Comparison of ENCODE assay signal across 1 cellular context in the genomic region with DNA sequence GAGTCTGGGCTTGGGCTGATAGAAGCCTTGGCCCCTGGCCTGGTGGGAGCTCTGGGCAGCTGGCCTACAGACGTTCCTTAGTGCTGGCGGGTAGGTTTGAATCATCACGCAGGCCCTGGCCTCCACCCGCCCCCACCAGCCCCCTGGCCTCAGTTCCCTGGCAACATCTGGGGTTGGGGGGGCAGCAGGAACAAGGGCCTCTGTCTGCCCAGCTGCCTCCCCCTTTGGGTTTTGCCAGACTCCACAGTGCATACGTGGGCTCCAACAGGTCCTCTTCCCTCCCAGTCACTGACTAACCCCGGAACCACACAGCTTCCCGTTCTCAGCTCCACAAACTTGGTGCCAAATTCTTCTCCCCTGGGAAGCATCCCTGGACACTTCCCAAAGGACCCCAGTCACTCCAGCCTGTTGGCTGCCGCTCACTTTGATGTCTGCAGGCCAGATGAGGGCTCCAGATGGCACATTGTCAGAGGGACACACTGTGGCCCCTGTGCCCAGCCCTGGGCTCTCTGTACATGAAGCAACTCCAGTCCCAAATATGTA.
TF ChIP-seq lines count a peak whose summit lies in the region.

No MANE protein-coding gene starts in this region.

TF ChIP-seq in HepG2, 621 proteins besides CTCF, POLR2A, EP300 and RAD21 (continues in another document):
- TF ChIP-seq, protein P1, sequence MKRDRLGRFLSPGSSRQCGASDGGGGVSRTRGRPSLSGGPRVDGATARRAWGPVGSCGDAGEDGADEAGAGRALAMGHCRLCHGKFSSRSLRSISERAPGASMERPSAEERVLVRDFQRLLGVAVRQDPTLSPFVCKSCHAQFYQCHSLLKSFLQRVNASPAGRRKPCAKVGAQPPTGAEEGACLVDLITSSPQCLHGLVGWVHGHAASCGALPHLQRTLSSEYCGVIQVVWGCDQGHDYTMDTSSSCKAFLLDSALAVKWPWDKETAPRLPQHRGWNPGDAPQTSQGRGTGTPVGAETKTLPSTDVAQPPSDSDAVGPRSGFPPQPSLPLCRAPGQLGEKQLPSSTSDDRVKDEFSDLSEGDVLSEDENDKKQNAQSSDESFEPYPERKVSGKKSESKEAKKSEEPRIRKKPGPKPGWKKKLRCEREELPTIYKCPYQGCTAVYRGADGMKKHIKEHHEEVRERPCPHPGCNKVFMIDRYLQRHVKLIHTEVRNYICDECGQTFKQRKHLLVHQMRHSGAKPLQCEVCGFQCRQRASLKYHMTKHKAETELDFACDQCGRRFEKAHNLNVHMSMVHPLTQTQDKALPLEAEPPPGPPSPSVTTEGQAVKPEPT (CRISPR knock-in tag; IDR thresholded peaks at IDR 0.05; ENCODE audit: low read depth) = no peak
- TF ChIP-seq, protein P2, sequence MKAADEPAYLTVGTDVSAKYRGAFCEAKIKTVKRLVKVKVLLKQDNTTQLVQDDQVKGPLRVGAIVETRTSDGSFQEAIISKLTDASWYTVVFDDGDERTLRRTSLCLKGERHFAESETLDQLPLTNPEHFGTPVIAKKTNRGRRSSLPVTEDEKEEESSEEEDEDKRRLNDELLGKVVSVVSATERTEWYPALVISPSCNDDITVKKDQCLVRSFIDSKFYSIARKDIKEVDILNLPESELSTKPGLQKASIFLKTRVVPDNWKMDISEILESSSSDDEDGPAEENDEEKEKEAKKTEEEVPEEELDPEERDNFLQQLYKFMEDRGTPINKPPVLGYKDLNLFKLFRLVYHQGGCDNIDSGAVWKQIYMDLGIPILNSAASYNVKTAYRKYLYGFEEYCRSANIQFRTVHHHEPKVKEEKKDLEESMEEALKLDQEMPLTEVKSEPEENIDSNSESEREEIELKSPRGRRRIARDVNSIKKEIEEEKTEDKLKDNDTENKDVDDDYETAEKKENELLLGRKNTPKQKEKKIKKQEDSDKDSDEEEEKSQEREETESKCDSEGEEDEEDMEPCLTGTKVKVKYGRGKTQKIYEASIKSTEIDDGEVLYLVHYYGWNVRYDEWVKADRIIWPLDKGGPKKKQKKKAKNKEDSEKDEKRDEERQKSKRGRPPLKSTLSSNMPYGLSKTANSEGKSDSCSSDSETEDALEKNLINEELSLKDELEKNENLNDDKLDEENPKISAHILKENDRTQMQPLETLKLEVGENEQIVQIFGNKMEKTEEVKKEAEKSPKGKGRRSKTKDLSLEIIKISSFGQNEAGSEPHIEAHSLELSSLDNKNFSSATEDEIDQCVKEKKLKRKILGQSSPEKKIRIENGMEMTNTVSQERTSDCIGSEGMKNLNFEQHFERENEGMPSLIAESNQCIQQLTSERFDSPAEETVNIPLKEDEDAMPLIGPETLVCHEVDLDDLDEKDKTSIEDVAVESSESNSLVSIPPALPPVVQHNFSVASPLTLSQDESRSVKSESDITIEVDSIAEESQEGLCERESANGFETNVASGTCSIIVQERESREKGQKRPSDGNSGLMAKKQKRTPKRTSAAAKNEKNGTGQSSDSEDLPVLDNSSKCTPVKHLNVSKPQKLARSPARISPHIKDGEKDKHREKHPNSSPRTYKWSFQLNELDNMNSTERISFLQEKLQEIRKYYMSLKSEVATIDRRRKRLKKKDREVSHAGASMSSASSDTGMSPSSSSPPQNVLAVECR (CRISPR knock-in tag; IDR thresholded peaks at IDR 0.05; ENCODE audit: borderline replicate concordance) = no peak
- peak; percentile 6; the same call in 1 of the 2 replicates for TF ChIP-seq SIX4 (CRISPR knock-in tag; IDR thresholded peaks at IDR 0.05)
- TF ChIP-seq, protein P3, sequence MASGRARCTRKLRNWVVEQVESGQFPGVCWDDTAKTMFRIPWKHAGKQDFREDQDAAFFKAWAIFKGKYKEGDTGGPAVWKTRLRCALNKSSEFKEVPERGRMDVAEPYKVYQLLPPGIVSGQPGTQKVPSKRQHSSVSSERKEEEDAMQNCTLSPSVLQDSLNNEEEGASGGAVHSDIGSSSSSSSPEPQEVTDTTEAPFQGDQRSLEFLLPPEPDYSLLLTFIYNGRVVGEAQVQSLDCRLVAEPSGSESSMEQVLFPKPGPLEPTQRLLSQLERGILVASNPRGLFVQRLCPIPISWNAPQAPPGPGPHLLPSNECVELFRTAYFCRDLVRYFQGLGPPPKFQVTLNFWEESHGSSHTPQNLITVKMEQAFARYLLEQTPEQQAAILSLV (CRISPR knock-in tag; IDR thresholded peaks at IDR 0.05; ENCODE audit: borderline replicate concordance) = no peak
- no peak for TF ChIP-seq KMT2A (CRISPR knock-in tag; IDR thresholded peaks at IDR 0.05)
- TF ChIP-seq, protein P4, sequence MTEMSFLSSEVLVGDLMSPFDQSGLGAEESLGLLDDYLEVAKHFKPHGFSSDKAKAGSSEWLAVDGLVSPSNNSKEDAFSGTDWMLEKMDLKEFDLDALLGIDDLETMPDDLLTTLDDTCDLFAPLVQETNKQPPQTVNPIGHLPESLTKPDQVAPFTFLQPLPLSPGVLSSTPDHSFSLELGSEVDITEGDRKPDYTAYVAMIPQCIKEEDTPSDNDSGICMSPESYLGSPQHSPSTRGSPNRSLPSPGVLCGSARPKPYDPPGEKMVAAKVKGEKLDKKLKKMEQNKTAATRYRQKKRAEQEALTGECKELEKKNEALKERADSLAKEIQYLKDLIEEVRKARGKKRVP (CRISPR knock-in tag; IDR thresholded peaks at IDR 0.05) = no peak
- no peak for TF ChIP-seq KMT2B (CRISPR knock-in tag; IDR thresholded peaks at IDR 0.05)
- TF ChIP-seq SOX5 (CRISPR knock-in tag; IDR thresholded peaks at IDR 0.05; ENCODE audit: borderline replicate concordance) = no peak
- TF ChIP-seq RBM39 (IDR thresholded peaks at IDR 0.05; ENCODE audit: low read depth, low read length, poor library complexity, severe bottlenecking) = peak; percentile 32
- TF ChIP-seq, protein P5, sequence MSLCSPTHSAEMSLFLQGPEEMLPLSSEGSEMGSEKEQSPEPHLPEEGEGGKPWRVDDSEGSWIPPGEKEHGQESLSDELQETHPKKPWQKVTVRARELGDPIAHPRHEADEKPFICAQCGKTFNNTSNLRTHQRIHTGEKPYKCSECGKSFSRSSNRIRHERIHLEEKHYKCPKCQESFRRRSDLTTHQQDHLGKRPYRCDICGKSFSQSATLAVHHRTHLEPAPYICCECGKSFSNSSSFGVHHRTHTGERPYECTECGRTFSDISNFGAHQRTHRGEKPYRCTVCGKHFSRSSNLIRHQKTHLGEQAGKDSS (CRISPR knock-in tag; IDR thresholded peaks at IDR 0.05; ENCODE audit: borderline replicate concordance, low read depth) = 0 out of 2 replicates have a peak, but pooled peaks have one; percentile 53
- peak; percentile 9; the same call in 1 of the 2 replicates for TF ChIP-seq RXRB (CRISPR knock-in tag; IDR thresholded peaks at IDR 0.05; ENCODE audit: borderline replicate concordance)
- peak; percentile 6; the same call in 1 of the 2 replicates for TF ChIP-seq ZNF501 (CRISPR knock-in tag; IDR thresholded peaks at IDR 0.05)
- no peak for TF ChIP-seq MIER2 (CRISPR knock-in tag; IDR thresholded peaks at IDR 0.05)
- TF ChIP-seq HOXA3 (CRISPR knock-in tag; IDR thresholded peaks at IDR 0.05) = 0 out of 2 replicates have a peak, but pooled peaks have one; percentile 2
- TF ChIP-seq, protein P6, sequence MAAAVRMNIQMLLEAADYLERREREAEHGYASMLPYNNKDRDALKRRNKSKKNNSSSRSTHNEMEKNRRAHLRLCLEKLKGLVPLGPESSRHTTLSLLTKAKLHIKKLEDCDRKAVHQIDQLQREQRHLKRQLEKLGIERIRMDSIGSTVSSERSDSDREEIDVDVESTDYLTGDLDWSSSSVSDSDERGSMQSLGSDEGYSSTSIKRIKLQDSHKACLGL (CRISPR knock-in tag; IDR thresholded peaks at IDR 0.05) = no peak
- TF ChIP-seq ZNF343 (CRISPR knock-in tag; IDR thresholded peaks at IDR 0.05) = no peak
- TF ChIP-seq, protein P7, sequence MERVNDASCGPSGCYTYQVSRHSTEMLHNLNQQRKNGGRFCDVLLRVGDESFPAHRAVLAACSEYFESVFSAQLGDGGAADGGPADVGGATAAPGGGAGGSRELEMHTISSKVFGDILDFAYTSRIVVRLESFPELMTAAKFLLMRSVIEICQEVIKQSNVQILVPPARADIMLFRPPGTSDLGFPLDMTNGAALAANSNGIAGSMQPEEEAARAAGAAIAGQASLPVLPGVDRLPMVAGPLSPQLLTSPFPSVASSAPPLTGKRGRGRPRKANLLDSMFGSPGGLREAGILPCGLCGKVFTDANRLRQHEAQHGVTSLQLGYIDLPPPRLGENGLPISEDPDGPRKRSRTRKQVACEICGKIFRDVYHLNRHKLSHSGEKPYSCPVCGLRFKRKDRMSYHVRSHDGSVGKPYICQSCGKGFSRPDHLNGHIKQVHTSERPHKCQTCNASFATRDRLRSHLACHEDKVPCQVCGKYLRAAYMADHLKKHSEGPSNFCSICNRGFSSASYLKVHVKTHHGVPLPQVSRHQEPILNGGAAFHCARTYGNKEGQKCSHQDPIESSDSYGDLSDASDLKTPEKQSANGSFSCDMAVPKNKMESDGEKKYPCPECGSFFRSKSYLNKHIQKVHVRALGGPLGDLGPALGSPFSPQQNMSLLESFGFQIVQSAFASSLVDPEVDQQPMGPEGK (CRISPR knock-in tag; IDR thresholded peaks at IDR 0.05) = 0 out of 2 replicates have a peak, but pooled peaks have one; percentile 10
- TF ChIP-seq ZNF333 (CRISPR knock-in tag; IDR thresholded peaks at IDR 0.05; ENCODE audit: borderline replicate concordance) = no peak
- TF ChIP-seq ZNF563 (CRISPR knock-in tag; IDR thresholded peaks at IDR 0.05) = no peak
- TF ChIP-seq, protein P8, sequence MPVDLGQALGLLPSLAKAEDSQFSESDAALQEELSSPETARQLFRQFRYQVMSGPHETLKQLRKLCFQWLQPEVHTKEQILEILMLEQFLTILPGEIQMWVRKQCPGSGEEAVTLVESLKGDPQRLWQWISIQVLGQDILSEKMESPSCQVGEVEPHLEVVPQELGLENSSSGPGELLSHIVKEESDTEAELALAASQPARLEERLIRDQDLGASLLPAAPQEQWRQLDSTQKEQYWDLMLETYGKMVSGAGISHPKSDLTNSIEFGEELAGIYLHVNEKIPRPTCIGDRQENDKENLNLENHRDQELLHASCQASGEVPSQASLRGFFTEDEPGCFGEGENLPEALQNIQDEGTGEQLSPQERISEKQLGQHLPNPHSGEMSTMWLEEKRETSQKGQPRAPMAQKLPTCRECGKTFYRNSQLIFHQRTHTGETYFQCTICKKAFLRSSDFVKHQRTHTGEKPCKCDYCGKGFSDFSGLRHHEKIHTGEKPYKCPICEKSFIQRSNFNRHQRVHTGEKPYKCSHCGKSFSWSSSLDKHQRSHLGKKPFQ (CRISPR knock-in tag; IDR thresholded peaks at IDR 0.05; ENCODE audit: insufficient replicate concordance) = peak; percentile 9
- TF ChIP-seq ZNF235 (CRISPR knock-in tag; IDR thresholded peaks at IDR 0.05; ENCODE audit: borderline replicate concordance) = no peak
- TF ChIP-seq CENPT (CRISPR knock-in tag; IDR thresholded peaks at IDR 0.05; ENCODE audit: low read depth) = no peak
- TF ChIP-seq, protein P9, sequence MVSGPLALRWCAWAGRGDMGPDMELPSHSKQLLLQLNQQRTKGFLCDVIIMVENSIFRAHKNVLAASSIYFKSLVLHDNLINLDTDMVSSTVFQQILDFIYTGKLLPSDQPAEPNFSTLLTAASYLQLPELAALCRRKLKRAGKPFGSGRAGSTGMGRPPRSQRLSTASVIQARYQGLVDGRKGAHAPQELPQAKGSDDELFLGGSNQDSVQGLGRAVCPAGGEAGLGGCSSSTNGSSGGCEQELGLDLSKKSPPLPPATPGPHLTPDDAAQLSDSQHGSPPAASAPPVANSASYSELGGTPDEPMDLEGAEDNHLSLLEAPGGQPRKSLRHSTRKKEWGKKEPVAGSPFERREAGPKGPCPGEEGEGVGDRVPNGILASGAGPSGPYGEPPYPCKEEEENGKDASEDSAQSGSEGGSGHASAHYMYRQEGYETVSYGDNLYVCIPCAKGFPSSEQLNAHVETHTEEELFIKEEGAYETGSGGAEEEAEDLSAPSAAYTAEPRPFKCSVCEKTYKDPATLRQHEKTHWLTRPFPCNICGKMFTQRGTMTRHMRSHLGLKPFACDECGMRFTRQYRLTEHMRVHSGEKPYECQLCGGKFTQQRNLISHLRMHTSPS (CRISPR knock-in tag; IDR thresholded peaks at IDR 0.05; ENCODE audit: low read depth) = peak; percentile 46; the same call in 1 of the 2 replicates
- TF ChIP-seq ZNF549 (CRISPR knock-in tag; IDR thresholded peaks at IDR 0.05) = no peak
- no peak for TF ChIP-seq ZNF792 (CRISPR knock-in tag; IDR thresholded peaks at IDR 0.05)
- TF ChIP-seq, protein P10, sequence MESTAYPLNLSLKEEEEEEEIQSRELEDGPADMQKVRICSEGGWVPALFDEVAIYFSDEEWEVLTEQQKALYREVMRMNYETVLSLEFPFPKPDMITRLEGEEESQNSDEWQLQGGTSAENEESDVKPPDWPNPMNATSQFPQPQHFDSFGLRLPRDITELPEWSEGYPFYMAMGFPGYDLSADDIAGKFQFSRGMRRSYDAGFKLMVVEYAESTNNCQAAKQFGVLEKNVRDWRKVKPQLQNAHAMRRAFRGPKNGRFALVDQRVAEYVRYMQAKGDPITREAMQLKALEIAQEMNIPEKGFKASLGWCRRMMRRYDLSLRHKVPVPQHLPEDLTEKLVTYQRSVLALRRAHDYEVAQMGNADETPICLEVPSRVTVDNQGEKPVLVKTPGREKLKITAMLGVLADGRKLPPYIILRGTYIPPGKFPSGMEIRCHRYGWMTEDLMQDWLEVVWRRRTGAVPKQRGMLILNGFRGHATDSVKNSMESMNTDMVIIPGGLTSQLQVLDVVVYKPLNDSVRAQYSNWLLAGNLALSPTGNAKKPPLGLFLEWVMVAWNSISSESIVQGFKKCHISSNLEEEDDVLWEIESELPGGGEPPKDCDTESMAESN (CRISPR knock-in tag; conservative IDR thresholded peaks at IDR 0.05) = no peak
- TF ChIP-seq SMAD3 (CRISPR knock-in tag; IDR thresholded peaks at IDR 0.05) = no peak
- TF ChIP-seq, protein P11, sequence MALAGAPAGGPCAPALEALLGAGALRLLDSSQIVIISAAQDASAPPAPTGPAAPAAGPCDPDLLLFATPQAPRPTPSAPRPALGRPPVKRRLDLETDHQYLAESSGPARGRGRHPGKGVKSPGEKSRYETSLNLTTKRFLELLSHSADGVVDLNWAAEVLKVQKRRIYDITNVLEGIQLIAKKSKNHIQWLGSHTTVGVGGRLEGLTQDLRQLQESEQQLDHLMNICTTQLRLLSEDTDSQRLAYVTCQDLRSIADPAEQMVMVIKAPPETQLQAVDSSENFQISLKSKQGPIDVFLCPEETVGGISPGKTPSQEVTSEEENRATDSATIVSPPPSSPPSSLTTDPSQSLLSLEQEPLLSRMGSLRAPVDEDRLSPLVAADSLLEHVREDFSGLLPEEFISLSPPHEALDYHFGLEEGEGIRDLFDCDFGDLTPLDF (CRISPR knock-in tag; IDR thresholded peaks at IDR 0.05) = no peak
- TF ChIP-seq, protein P12, sequence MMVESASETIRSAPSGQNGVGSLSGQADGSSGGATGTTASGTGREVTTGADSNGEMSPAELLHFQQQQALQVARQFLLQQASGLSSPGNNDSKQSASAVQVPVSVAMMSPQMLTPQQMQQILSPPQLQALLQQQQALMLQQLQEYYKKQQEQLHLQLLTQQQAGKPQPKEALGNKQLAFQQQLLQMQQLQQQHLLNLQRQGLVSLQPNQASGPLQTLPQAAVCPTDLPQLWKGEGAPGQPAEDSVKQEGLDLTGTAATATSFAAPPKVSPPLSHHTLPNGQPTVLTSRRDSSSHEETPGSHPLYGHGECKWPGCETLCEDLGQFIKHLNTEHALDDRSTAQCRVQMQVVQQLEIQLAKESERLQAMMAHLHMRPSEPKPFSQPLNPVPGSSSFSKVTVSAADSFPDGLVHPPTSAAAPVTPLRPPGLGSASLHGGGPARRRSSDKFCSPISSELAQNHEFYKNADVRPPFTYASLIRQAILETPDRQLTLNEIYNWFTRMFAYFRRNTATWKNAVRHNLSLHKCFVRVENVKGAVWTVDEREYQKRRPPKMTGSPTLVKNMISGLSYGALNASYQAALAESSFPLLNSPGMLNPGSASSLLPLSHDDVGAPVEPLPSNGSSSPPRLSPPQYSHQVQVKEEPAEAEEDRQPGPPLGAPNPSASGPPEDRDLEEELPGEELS (CRISPR knock-in tag; IDR thresholded peaks at IDR 0.05) = no peak
- TF ChIP-seq NR2F6 (IDR thresholded peaks at IDR 0.05) = no peak
- TF ChIP-seq NR2F6 (CRISPR knock-in tag; IDR thresholded peaks at IDR 0.05) = 0 out of 2 replicates have a peak, but pooled peaks have one; percentile 8
- peak; percentile 2; the same call in 1 of the 2 replicates for TF ChIP-seq ZNF160 (CRISPR knock-in tag; IDR thresholded peaks at IDR 0.05)
- peak; percentile 47; the same call in 1 of the 2 replicates for TF ChIP-seq TCF7 (IDR thresholded peaks at IDR 0.05; ENCODE audit: low read depth)
- no peak for TF ChIP-seq ZNF234 (CRISPR knock-in tag; conservative IDR thresholded peaks at IDR 0.05)
- no peak for TF ChIP-seq KLF16 (CRISPR knock-in tag; IDR thresholded peaks at IDR 0.05)
